12 cellular contexts compared by ENCODE assay signal in the genomic region with DNA sequence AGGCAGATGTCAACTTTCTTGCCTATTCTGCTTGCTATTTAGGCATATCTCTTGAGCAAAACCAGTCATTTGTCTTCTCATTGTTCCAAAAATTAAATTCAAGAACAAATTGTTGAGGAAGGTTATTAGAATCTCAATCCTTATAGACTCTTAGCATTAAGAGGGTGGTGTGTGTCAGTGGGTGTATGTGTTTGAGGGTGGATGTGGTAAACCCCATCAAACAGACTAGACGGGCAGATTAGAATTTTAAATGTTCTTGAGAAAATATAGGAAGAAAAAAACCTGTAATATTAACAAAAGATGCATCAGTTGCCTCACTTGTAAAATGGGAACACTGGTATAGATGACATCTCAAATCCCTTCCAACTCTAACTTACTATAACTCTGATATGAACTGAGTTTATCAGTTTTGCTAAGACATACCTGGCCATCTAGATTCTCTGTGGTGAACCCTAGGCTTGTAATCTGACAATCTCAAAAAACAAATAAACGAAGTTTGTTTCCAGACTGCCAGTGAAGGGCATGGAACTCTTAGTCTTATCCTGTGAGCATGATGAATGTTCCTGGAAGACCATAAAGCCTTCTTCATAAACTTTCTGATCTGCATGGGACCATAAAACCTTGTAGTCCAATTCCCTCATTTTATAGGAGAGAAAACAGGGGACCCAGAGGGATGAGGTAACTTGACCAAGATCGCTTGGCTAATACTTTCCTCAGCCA.
A peak's percentile ranks its signal among the peaks of the same experiment; 100 is the strongest.
DNase-seq lines count a peak whose midpoint lies in the region; ATAC-seq and TF ChIP-seq lines count a peak whose summit lies in the region.
"Had no signal": no experiment of that assay in that cellular context is flagged by ENCODE, and none has a peak within 500 bp of the region (broad histone marks: within the 10 kb centered on the region; RNA-seq: fewer than 3 reads in every experiment).

No MANE protein-coding gene starts in this region.

- H3K4me3 Mint-ChIP-seq in CD4-positive, alpha-beta memory T cell, result peak overlapping the region; percentile 43 to 85 (median 62)
- H3K4me3 Mint-ChIP-seq in activated T-helper 1 cell treated with anti-CD3 and anti-CD28 coated beads, Interleukin-12 subunit alpha, Interleukin-12 subunit beta, Interleukin-2, Interleukin-4 antibody, amounts not matched to agents 30 ng/mL and 10 ng/mL and 1 ng/mL, durations not matched to agents 14 hours and 24 hours and 36 hours, result peak overlapping the region; percentile 15
- H3K4me3 Mint-ChIP-seq in naive thymus-derived CD4-positive, alpha-beta T cell, result peak overlapping the region; percentile 44 to 75 (median 56)

- H3K36me3 Mint-ChIP-seq in CD4-positive, alpha-beta memory T cell, result peaks cover 45 to 61% of the 10 kb centered on the region in 2 donors
- H3K36me3 Mint-ChIP-seq in activated T-helper 1 cell treated with anti-CD3 and anti-CD28 coated beads, Interleukin-12 subunit alpha, Interleukin-12 subunit beta, Interleukin-2, Interleukin-4 antibody, amounts not matched to agents 30 ng/mL and 10 ng/mL and 1 ng/mL, durations not matched to agents 14 hours and 24 hours and 36 hours (ENCODE audit: low read depth), result peaks cover 67% of the 10 kb centered on the region
- peaks cover 15 to 65% (median 28%) of the 10 kb centered on the region in 5 donors for H3K36me3 Mint-ChIP-seq in naive thymus-derived CD4-positive, alpha-beta T cell

- peak; percentile 82 for ATAC-seq in naive thymus-derived CD4-positive, alpha-beta T cell
- ATAC-seq in GM18498 (IDR thresholded peaks at IDR 0.05; ENCODE audit: unreplicated experiment), result no peak

- peak overlapping the region in 1 of 2 donors; percentile 1 for H3K4me3 ChIP-seq in CD4-positive, alpha-beta memory T cell (ENCODE audit: low read length in 2 of 2)
- H3K4me3 ChIP-seq in naive thymus-derived CD4-positive, alpha-beta T cell (ENCODE audit: low read length), result no peak overlapping the region
- H3K4me3 ChIP-seq: HAP-1 had no signal

- peaks cover 19% of the 10 kb centered on the region for H3K36me3 ChIP-seq in CD4-positive, alpha-beta memory T cell (ENCODE audit: insufficient read depth, low read length)
- H3K36me3 ChIP-seq in naive thymus-derived CD4-positive, alpha-beta T cell (ENCODE audit: control insufficient read depth in 2 of 3, insufficient read depth in 3 of 3, low read length in 3 of 3), result peaks cover 0 to 18% (median 10%) of the 10 kb centered on the region in 3 experiments
- H3K36me3 ChIP-seq: HAP-1 had no signal

- TF ChIP-seq POLR2A in GM19099 (IDR thresholded peaks at IDR 0.05; ENCODE audit: extremely low read depth, insufficient read length, low read depth), result peak; percentile 17

- H3K9me3 Mint-ChIP-seq in CD4-positive, alpha-beta memory T cell, result no peaks in the 10 kb centered on the region
- H3K9me3 Mint-ChIP-seq in activated T-helper 1 cell treated with anti-CD3 and anti-CD28 coated beads, Interleukin-12 subunit alpha, Interleukin-12 subunit beta, Interleukin-2, Interleukin-4 antibody, amounts not matched to agents 30 ng/mL and 10 ng/mL and 1 ng/mL, durations not matched to agents 14 hours and 24 hours and 36 hours, result no peaks in the 10 kb centered on the region
- H3K9me3 Mint-ChIP-seq in naive thymus-derived CD4-positive, alpha-beta T cell, result no peaks in the 10 kb centered on the region

- CTCF ChIA-PET in CD4-positive, alpha-beta memory T cell (lab: Charles Lee; ENCODE audit: partially characterized antibody), result interaction anchor here (1.2 to 2.1 kb wide), 4 partner anchors 10 to 75 kb away, joined by 3 to 6 read pairs (median 4); no protein-coding TSS in a partner anchor
- CTCF ChIA-PET in naive thymus-derived CD4-positive, alpha-beta T cell (lab: Charles Lee), result no interaction called here

- peak; percentile 66 to 74 (median 67) for DNase-seq in CD4-positive, alpha-beta memory T cell
- DNase-seq in activated T-helper 1 cell treated with anti-CD3 and anti-CD28 coated beads, Interleukin-12 subunit alpha, Interleukin-12 subunit beta, Interleukin-2, Interleukin-4 antibody, amounts not matched to agents 30 ng/mL and 10 ng/mL and 1 ng/mL, durations not matched to agents 14 hours and 24 hours and 36 hours (ENCODE audit: low spot score), result no peak
- peak in 6 of 9 donors; percentile 41 to 65 (median 56) for DNase-seq in naive thymus-derived CD4-positive, alpha-beta T cell
- DNase-seq in NAMALWA (ENCODE audit: low spot score) (no peak), GF-D8 (lab: John Stamatoyannopoulos, UW) (no peak)
- DNase-seq: DMS53, KBM-7, NCI-H2227 treated with DMSO at 0.1 percent for 48 hours, Right ventricle myocardium superior had no signal

- H3K27ac ChIP-seq in CD4-positive, alpha-beta memory T cell (ENCODE audit: low read depth, low read length), result peak overlapping the region; percentile 15
- no peak overlapping the region for H3K27ac ChIP-seq in naive thymus-derived CD4-positive, alpha-beta T cell (ENCODE audit: low read depth, low read length)

- H3K4me1 ChIP-seq in CD4-positive, alpha-beta memory T cell (ENCODE audit: insufficient read depth, low read length), result peaks cover 96% of the 10 kb centered on the region
- H3K4me1 ChIP-seq in naive thymus-derived CD4-positive, alpha-beta T cell (ENCODE audit: control insufficient read depth in 2 of 2, insufficient read depth in 2 of 2, low read length in 2 of 2), result peaks cover 55 to 61% of the 10 kb centered on the region in 2 donors

- peak overlapping the region; percentile 34 to 88 (median 74) for H3K27ac Mint-ChIP-seq in CD4-positive, alpha-beta memory T cell
- peak overlapping the region; percentile 61 for H3K27ac Mint-ChIP-seq in activated T-helper 1 cell treated with anti-CD3 and anti-CD28 coated beads, Interleukin-12 subunit alpha, Interleukin-12 subunit beta, Interleukin-2, Interleukin-4 antibody, amounts not matched to agents 30 ng/mL and 10 ng/mL and 1 ng/mL, durations not matched to agents 14 hours and 24 hours and 36 hours
- H3K27ac Mint-ChIP-seq in naive thymus-derived CD4-positive, alpha-beta T cell, result peak overlapping the region in 8 of 9 donors; percentile 5 to 67 (median 35)

- POLR2A ChIA-PET in CD4-positive, alpha-beta memory T cell (lab: Charles Lee; ENCODE audit: partially characterized antibody), result interaction anchor here (0.8 to 22.9 kb wide), 6 partner anchors 11 to 82 kb away, joined by 4 to 471 read pairs (median 9); no protein-coding TSS in a partner anchor
- POLR2A ChIA-PET in naive thymus-derived CD4-positive, alpha-beta T cell (lab: Charles Lee), result interaction anchor here (0.7 to 1.3 kb wide), 4 partner anchors 8 to 25 kb away, joined by 3 to 6 read pairs (median 4); no protein-coding TSS in a partner anchor

- intact Hi-C loops in CD4-positive, alpha-beta memory T cell (cut with micrococcal nuclease), result loop anchor here (1.0 kb wide), 2 partner anchors 7 to 10 kb away; no protein-coding TSS in a partner anchor
- intact Hi-C loops in activated T-helper 1 cell treated with anti-CD3 and anti-CD28 coated beads, Interleukin-12 subunit alpha, Interleukin-12 subunit beta, Interleukin-2, Interleukin-4 antibody, amounts not matched to agents 30 ng/mL and 10 ng/mL and 1 ng/mL, durations not matched to agents 14 hours and 24 hours and 36 hours (cut with micrococcal nuclease), result loop anchor here (1.0 kb wide), 1 partner anchor 10 kb away; no protein-coding TSS in a partner anchor
- intact Hi-C loops in naive thymus-derived CD4-positive, alpha-beta T cell (cut with micrococcal nuclease), result loop anchor here in 1 of 2 donors (1.0 to 2.0 kb wide), 3 partner anchors 13 to 75 kb away; no protein-coding TSS in a partner anchor

- H3K4me1 Mint-ChIP-seq in CD4-positive, alpha-beta memory T cell, result peaks cover 70 to 97% (median 83%) of the 10 kb centered on the region in 4 donors
- peaks cover 93% of the 10 kb centered on the region for H3K4me1 Mint-ChIP-seq in activated T-helper 1 cell treated with anti-CD3 and anti-CD28 coated beads, Interleukin-12 subunit alpha, Interleukin-12 subunit beta, Interleukin-2, Interleukin-4 antibody, amounts not matched to agents 30 ng/mL and 10 ng/mL and 1 ng/mL, durations not matched to agents 14 hours and 24 hours and 36 hours (ENCODE audit: low read depth)
- peaks cover 58 to 93% (median 81%) of the 10 kb centered on the region in 7 donors for H3K4me1 Mint-ChIP-seq in naive thymus-derived CD4-positive, alpha-beta T cell

- no peaks in the 10 kb centered on the region for H3K27me3 ChIP-seq in CD4-positive, alpha-beta memory T cell (ENCODE audit: insufficient read depth, low read length)
- no peaks in the 10 kb centered on the region for H3K27me3 ChIP-seq in naive thymus-derived CD4-positive, alpha-beta T cell (ENCODE audit: control insufficient read depth in 2 of 2, insufficient read depth in 2 of 2, low read length in 2 of 2)

- no peaks in the 10 kb centered on the region for H3K27me3 Mint-ChIP-seq in CD4-positive, alpha-beta memory T cell
- no peaks in the 10 kb centered on the region for H3K27me3 Mint-ChIP-seq in activated T-helper 1 cell treated with anti-CD3 and anti-CD28 coated beads, Interleukin-12 subunit alpha, Interleukin-12 subunit beta, Interleukin-2, Interleukin-4 antibody, amounts not matched to agents 30 ng/mL and 10 ng/mL and 1 ng/mL, durations not matched to agents 14 hours and 24 hours and 36 hours (ENCODE audit: insufficient read depth)
- H3K27me3 Mint-ChIP-seq in naive thymus-derived CD4-positive, alpha-beta T cell, result no peaks in the 10 kb centered on the region

- H3K9me3 ChIP-seq in CD4-positive, alpha-beta memory T cell (ENCODE audit: control insufficient read depth in 1 of 2, low read length in 2 of 2), result no peaks in the 10 kb centered on the region
- H3K9me3 ChIP-seq in naive thymus-derived CD4-positive, alpha-beta T cell (ENCODE audit: control insufficient read depth in 2 of 3, low read length in 3 of 3), result no peaks in the 10 kb centered on the region
- H3K9me3 ChIP-seq: HAP-1 had no signal

Comparison
In these comparisons a context has a peak if more than half of its experiments do, and no peak if none do; other contexts are left out.
1. DNase-seq: peak in CD4-positive, alpha-beta memory T cell (5 of 5) and naive thymus-derived CD4-positive, alpha-beta T cell (6 of 9); none in activated T-helper 1 cell treated with anti-CD3 and anti-CD28 coated beads, Interleukin-12 subunit alpha, Interleukin-12 subunit beta, Interleukin-2, Interleukin-4 antibody, amounts not matched to agents 30 ng/mL and 10 ng/mL and 1 ng/mL, durations not matched to agents 14 hours and 24 hours and 36 hours (single experiment), NAMALWA (single experiment) and GF-D8 (single experiment).
2. Peak in every context shown above with its lines, with median percentiles within 50 percentile points of each other: H3K27ac Mint-ChIP-seq and H3K4me3 Mint-ChIP-seq.